In genomic region chr11:94731921-94732601, GRCh38 we compare ENCODE assay signal across 11 cellular contexts. TPM values are rescaled to one million over a fixed set of nuclear protein-coding genes. Genes with fewer than 3 reads are reported as not detected.
DNase-seq lines count a peak whose midpoint lies in the region; ATAC-seq and TF ChIP-seq lines count a peak whose summit lies in the region.
"Had no signal": no experiment of that assay in that cellular context is flagged by ENCODE, and none has a peak within 500 bp of the region (broad histone marks: within the 10 kb centered on the region; RNA-seq: fewer than 3 reads in every experiment).

No MANE protein-coding gene starts in this region.

- ATAC-seq in omental fat pad (ENCODE audit: low FRiP score), result peak; percentile 53
- no peak for ATAC-seq in GM21515 (IDR thresholded peaks at IDR 0.05; ENCODE audit: unreplicated experiment)

- peaks cover 0 to 2% (median 0%) of the 10 kb centered on the region in 7 donors for H3K9me3 Mint-ChIP-seq in CD14-positive monocyte
- H3K9me3 Mint-ChIP-seq: T-helper 1 cell treated with Interleukin-12 subunit alpha and Interleukin-12 subunit beta and Interleukin-4 antibody, amounts not matched to agents 30 μg/mL and 1 μg/mL, for 36 hours had no signal

- H3K4me1 Mint-ChIP-seq in CD14-positive monocyte, result peaks cover 20% of the 10 kb centered on the region

- no peak overlapping the region for H3K4me3 Mint-ChIP-seq in CD14-positive monocyte
- H3K4me3 Mint-ChIP-seq: T-helper 1 cell treated with Interleukin-12 subunit alpha and Interleukin-12 subunit beta and Interleukin-4 antibody, amounts not matched to agents 30 μg/mL and 1 μg/mL, for 36 hours had no signal

- peaks cover 3 to 5% (median 4%) of the 10 kb centered on the region in 3 donors for H3K27me3 Mint-ChIP-seq in CD14-positive monocyte (ENCODE audit: low read depth in 3 of 3)

- intact Hi-C loops in CD14-positive monocyte (cut with micrococcal nuclease), result no loop called here

- peak overlapping the region in 1 of 7 donors; percentile 12 for H3K27ac Mint-ChIP-seq in CD14-positive monocyte
- H3K27ac Mint-ChIP-seq: T-helper 1 cell treated with Interleukin-12 subunit alpha and Interleukin-12 subunit beta and Interleukin-4 antibody, amounts not matched to agents 30 μg/mL and 1 μg/mL, for 36 hours had no signal

- no peaks in the 10 kb centered on the region for H3K36me3 Mint-ChIP-seq in CD14-positive monocyte

- TF ChIP-seq CTCF in epithelial cell of esophagus (IDR thresholded peaks at IDR 0.05; ENCODE audit: insufficient read depth, low read depth, low read length, missing control alignments) (no peak), omental fat pad (IDR thresholded peaks at IDR 0.05) (no peak), CD14-positive monocyte (IDR thresholded peaks at IDR 0.05) (no peak)

- DNase-seq in DMS53 (lab: John Stamatoyannopoulos, UW) (peak; percentile 92), OCI-M1 (lab: John Stamatoyannopoulos, UW) (peak; percentile 13), epithelial cell of esophagus (ENCODE audit: low read depth) (peak; percentile 91), omental fat pad (ENCODE audit: low spot score) (no peak), NOMO-1 treated with dmso at 0.1 percent for 144 hours (lab: John Stamatoyannopoulos, UW; ENCODE audit: unreplicated experiment) (no peak), CD14-positive monocyte (ENCODE audit: low spot score) (no peak)
- no peak for DNase-seq in activated CD4-positive, CD25-positive, alpha-beta regulatory T cell (lab: John Stamatoyannopoulos, UW)
- DNase-seq: colonic mucosa; stimulated activated CD4-positive, alpha-beta T cell treated with anti-CD3 and anti-CD28 coated beads, Interleukin-12 subunit alpha, Interleukin-12 subunit beta, amount 100 ng/mL, for 4 hours had no signal

- H3K4me3 ChIP-seq in epithelial cell of esophagus (ENCODE audit: low read length), result no peak overlapping the region
- H3K4me3 ChIP-seq: colonic mucosa had no signal

RNA-seq across cellular contexts. Expression of gene AMOTL1, which starts 36.1 kb away (rescaled TPM):
- 10 to 100 TPM; 32.0 to 67.6 (median 56.8) TPM for total RNA-seq in omental fat pad
- under 1 TPM; 0.46 to 0.66 TPM for polyA plus RNA-seq in CD14-positive monocyte

Comparison
In these comparisons a context has a peak if more than half of its experiments do, and no peak if none do; other contexts are left out.
1. DNase-seq: peak in DMS53 (single experiment), OCI-M1 (single experiment) and epithelial cell of esophagus (single experiment); none in omental fat pad (single experiment), NOMO-1 treated with dmso at 0.1 percent for 144 hours (single experiment), CD14-positive monocyte (single experiment) and activated CD4-positive, CD25-positive, alpha-beta regulatory T cell (0 of 4).